In the genomic region with DNA sequence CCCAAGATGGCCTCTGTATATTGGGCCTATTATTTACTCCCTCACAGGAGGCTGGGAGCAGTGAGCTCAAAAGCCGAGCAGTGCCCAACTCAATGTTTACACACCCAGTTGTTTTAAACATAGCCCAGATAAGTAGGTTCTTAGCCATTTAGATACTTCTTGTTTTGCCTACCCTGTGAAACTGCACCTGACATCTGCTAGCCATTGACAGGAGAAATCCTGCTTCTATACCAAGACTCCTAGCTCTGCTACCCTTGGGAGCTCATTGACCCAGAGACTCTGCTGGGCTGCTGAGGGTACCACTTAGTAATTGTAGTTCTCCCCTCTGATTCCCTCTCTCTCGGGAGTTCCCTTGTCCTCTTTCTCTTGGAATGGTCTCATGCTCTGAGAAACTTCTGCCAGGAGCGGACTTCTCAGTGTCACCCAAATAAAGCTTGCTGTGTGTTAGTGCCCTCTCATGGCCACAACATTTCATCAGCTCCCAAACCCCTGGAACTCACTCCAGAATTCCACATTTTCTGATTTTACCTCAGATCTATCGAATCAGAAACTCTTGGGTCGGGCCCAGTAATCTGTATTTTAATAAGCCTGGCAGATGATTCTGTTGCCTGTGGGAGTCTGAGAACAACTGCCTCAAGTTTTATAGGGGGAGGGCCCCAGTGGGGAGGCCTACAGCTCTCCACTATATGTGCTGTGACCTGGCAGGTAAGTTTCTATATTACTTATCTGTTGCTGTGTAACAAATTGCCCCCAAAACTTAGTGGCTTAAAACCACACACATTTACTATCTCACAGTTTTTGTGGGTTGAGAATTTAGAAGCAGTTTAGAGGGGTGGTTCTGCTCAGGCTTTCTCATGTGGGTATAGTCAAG, we compare ENCODE assay signal across 10 cellular contexts.
DNase-seq lines count a peak whose midpoint lies in the region; ATAC-seq and TF ChIP-seq lines count a peak whose summit lies in the region.
"Had no signal": no experiment of that assay in that cellular context is flagged by ENCODE, and none has a peak within 500 bp of the region (broad histone marks: within the 10 kb centered on the region; RNA-seq: fewer than 3 reads in every experiment).

No MANE protein-coding gene starts in this region.

- H3K36me3 Mint-ChIP-seq in CD8-positive, alpha-beta T cell = no peaks in the 10 kb centered on the region

- no peaks in the 10 kb centered on the region for H3K9me3 ChIP-seq in mucosa of descending colon
- no peaks in the 10 kb centered on the region for H3K9me3 ChIP-seq in CD8-positive, alpha-beta T cell (ENCODE audit: low read length)

- H3K4me1 Mint-ChIP-seq in CD8-positive, alpha-beta T cell (ENCODE audit: low read depth) = no peaks in the 10 kb centered on the region
- H3K4me1 Mint-ChIP-seq: activated CD4-positive, alpha-beta T cell treated with anti-CD3 and anti-CD28 coated beads for 36 hours had no signal

- no peak overlapping the region for H3K27ac Mint-ChIP-seq in CD8-positive, alpha-beta T cell
- H3K27ac Mint-ChIP-seq: activated CD4-positive, alpha-beta T cell treated with anti-CD3 and anti-CD28 coated beads for 36 hours had no signal

- H3K36me3 ChIP-seq in mucosa of descending colon (ENCODE audit: low read depth) = no peaks in the 10 kb centered on the region
- H3K36me3 ChIP-seq in CD8-positive, alpha-beta T cell (ENCODE audit: insufficient read depth, low read length) = no peaks in the 10 kb centered on the region

- peaks cover 2% of the 10 kb centered on the region for H3K27me3 Mint-ChIP-seq in CD8-positive, alpha-beta T cell (ENCODE audit: low read depth)

- H3K4me3 ChIP-seq in LNCaP clone FGC (ENCODE audit: low read depth, low read length) (no peak overlapping the region), mucosa of descending colon (no peak overlapping the region)
- H3K4me3 ChIP-seq in CD8-positive, alpha-beta T cell (ENCODE audit: low read depth, low read length) = no peak overlapping the region

- intact Hi-C loops in mucosa of descending colon (cut with DNase I, micrococcal nuclease) = no loop called here
- intact Hi-C loops in CD8-positive, alpha-beta T cell (cut with DNase I, micrococcal nuclease) = no loop called here

- no peak overlapping the region for H3K27ac ChIP-seq in CD8-positive, alpha-beta T cell (ENCODE audit: low read depth, low read length)

- ATAC-seq in mucosa of descending colon = peak; percentile 40
- no peak for ATAC-seq in CD8-positive, alpha-beta T cell
- ATAC-seq: activated CD4-positive, alpha-beta T cell treated with anti-CD3 and anti-CD28 coated beads for 36 hours had no signal

- H3K9me3 Mint-ChIP-seq in CD8-positive, alpha-beta T cell = no peaks in the 10 kb centered on the region

- H3K4me3 Mint-ChIP-seq in CD8-positive, alpha-beta T cell = no peak overlapping the region
- H3K4me3 Mint-ChIP-seq: activated CD4-positive, alpha-beta T cell treated with anti-CD3 and anti-CD28 coated beads for 36 hours had no signal

- CTCF ChIA-PET in CD8-positive, alpha-beta T cell (lab: Charles Lee) = no interaction called here

- peak; percentile 81 for TF ChIP-seq CTCF in LNCaP clone FGC (IDR thresholded peaks at IDR 0.05; ENCODE audit: control insufficient read depth, extremely low read depth, insufficient read depth)
- no peak for TF ChIP-seq CTCF in mucosa of descending colon (IDR thresholded peaks at IDR 0.05)
- TF ChIP-seq CTCF in GM10266 (IDR thresholded peaks at IDR 0.05; ENCODE audit: control insufficient read depth, insufficient read depth, low read depth, missing control alignments) = no peak
- no peak for TF ChIP-seq CTCF in CD8-positive, alpha-beta T cell (IDR thresholded peaks at IDR 0.05)

- POLR2A ChIA-PET in CD8-positive, alpha-beta T cell (lab: Charles Lee) = no interaction called here

- DNase-seq in D341Med (ENCODE audit: low spot score) = peak; percentile 48
- peak; percentile 31 for DNase-seq in LNCaP clone FGC (ENCODE audit: low read depth)
- DNase-seq in dermis blood vessel endothelial cell = peak; percentile 62
- peak in 1 of 3 donors; percentile 16 for DNase-seq in mucosa of descending colon
- DNase-seq in NK-92 treated with Interleukin-12 subunit alpha and Interleukin-12 subunit beta, amount 100 ng/mL, for 24 hours (lab: John Stamatoyannopoulos, UW) = no peak
- DNase-seq in GM10266 (ENCODE audit: extremely low spot score) = no peak
- DNase-seq in NCI-H1092 treated with DMSO at 0.1 percent for 48 hours (lab: John Stamatoyannopoulos, UW) = no peak
- DNase-seq in CD8-positive, alpha-beta T cell = no peak
- DNase-seq: activated CD4-positive, alpha-beta T cell treated with anti-CD3 and anti-CD28 coated beads for 36 hours; NCI-H1436 treated with DMSO at 0.1 percent for 48 hours had no signal

- no peaks in the 10 kb centered on the region for H3K27me3 ChIP-seq in CD8-positive, alpha-beta T cell (ENCODE audit: insufficient read depth, low read length)

- no peaks in the 10 kb centered on the region for H3K4me1 ChIP-seq in mucosa of descending colon (ENCODE audit: low read depth)
- H3K4me1 ChIP-seq in CD8-positive, alpha-beta T cell (ENCODE audit: insufficient read depth, low read length) = no peaks in the 10 kb centered on the region

Comparison
In these comparisons a context has a peak if more than half of its experiments do, and no peak if none do; other contexts are left out.
1. DNase-seq: peak in D341Med (single experiment), LNCaP clone FGC (single experiment) and dermis blood vessel endothelial cell (single experiment); none in NK-92 treated with Interleukin-12 subunit alpha and Interleukin-12 subunit beta, amount 100 ng/mL, for 24 hours (single experiment), GM10266 (single experiment), NCI-H1092 treated with DMSO at 0.1 percent for 48 hours (single experiment) and CD8-positive, alpha-beta T cell (0 of 7).